11 cellular contexts compared by ENCODE assay signal in genomic region chr11:8056810-8057463, GRCh38. TPM values are rescaled to one million over a fixed set of nuclear protein-coding genes. Genes with fewer than 3 reads are reported as not detected.
DNase-seq lines count a peak whose midpoint lies in the region; ATAC-seq, FAIRE-seq and TF ChIP-seq lines count a peak whose summit lies in the region.
"Had no signal": no experiment of that assay in that cellular context is flagged by ENCODE, and none has a peak within 500 bp of the region (broad histone marks: within the 10 kb centered on the region; RNA-seq: fewer than 3 reads in every experiment).

No MANE protein-coding gene starts in this region.

- BruUV-seq in PC-9 (replicated peaks; lab: Mats Ljungman, UMichigan): no TSS peak

- H3K4me1 Mint-ChIP-seq in osteocyte (ENCODE audit: unreplicated experiment): no peaks in the 10 kb centered on the region
- H3K4me1 Mint-ChIP-seq: CD14-positive monocyte had no signal

- no peak overlapping the region for H3K27ac Mint-ChIP-seq in osteocyte (ENCODE audit: unreplicated experiment)
- H3K27ac Mint-ChIP-seq: CD14-positive monocyte had no signal

- H3K27me3 ChIP-seq in PC-9 (ENCODE audit: insufficient read depth, low read depth): no peaks in the 10 kb centered on the region

- no peaks in the 10 kb centered on the region for H3K36me3 Mint-ChIP-seq in osteocyte (ENCODE audit: unreplicated experiment)
- H3K36me3 Mint-ChIP-seq: CD14-positive monocyte had no signal

- CTCF ChIA-PET in PC-9 (lab: Charles Lee): no interaction called here

- no peaks in the 10 kb centered on the region for H3K36me3 ChIP-seq in PC-9 (ENCODE audit: low read depth)
- H3K36me3 ChIP-seq: cardiac muscle cell had no signal

- no peaks in the 10 kb centered on the region for H3K4me1 ChIP-seq in PC-9 (replicated peaks; ENCODE audit: insufficient read depth)

- no peak overlapping the region for H3K27ac ChIP-seq in PC-9
- H3K27ac ChIP-seq: cardiac muscle cell had no signal

- intact Hi-C loops in PC-9 (cut with micrococcal nuclease; ENCODE audit: unreplicated experiment): no loop called here

- no peak for ATAC-seq in HG03342 (IDR thresholded peaks at IDR 0.05; ENCODE audit: unreplicated experiment)

- TF ChIP-seq POLR2A in H54 (IDR thresholded peaks at IDR 0.05; ENCODE audit: low read depth, low read length): no peak

- H3K27me3 Mint-ChIP-seq in osteocyte (ENCODE audit: unreplicated experiment): peaks cover 2% of the 10 kb centered on the region

- no peak for TF ChIP-seq CTCF in AG09319 (IDR thresholded peaks at IDR 0.05; ENCODE audit: low read depth, low read length)
- no peak for TF ChIP-seq CTCF in fibroblast of villous mesenchyme (IDR thresholded peaks at IDR 0.05; ENCODE audit: insufficient read depth, low read depth, low read length)
- TF ChIP-seq CTCF in osteocyte (IDR thresholded peaks at IDR 0.05): no peak
- no peak for TF ChIP-seq CTCF in PC-9 (conservative IDR thresholded peaks at IDR 0.05)

- H3K9me3 ChIP-seq in PC-9 (ENCODE audit: insufficient read depth, low read depth): no peaks in the 10 kb centered on the region

- DNase-seq in AG09319 (ENCODE audit: extremely low read depth, low read depth): peak; percentile 82
- DNase-seq in RPMI7951 (ENCODE audit: low read depth): peak; percentile 16
- peak; percentile 95 for DNase-seq in fibroblast of villous mesenchyme (ENCODE audit: low read depth)
- DNase-seq in osteocyte (ENCODE audit: extremely low spot score, unreplicated experiment): peak; percentile 53
- no peak for DNase-seq in PC-9
- no peak for DNase-seq in H54 (ENCODE audit: insufficient read length, low spot score)
- no peak for DNase-seq in central memory CD4-positive, alpha-beta T cell

- no peaks in the 10 kb centered on the region for H3K9me3 Mint-ChIP-seq in osteocyte (ENCODE audit: unreplicated experiment)
- H3K9me3 Mint-ChIP-seq: neural crest cell had no signal

- no peak overlapping the region for H3K4me3 ChIP-seq in fibroblast of villous mesenchyme (ENCODE audit: low read depth, low read length)
- no peak overlapping the region for H3K4me3 ChIP-seq in PC-9
- H3K4me3 ChIP-seq: cardiac muscle cell had no signal

- H3F3A ChIP-seq in PC-9 (ENCODE audit: insufficient read depth, low read depth): no peaks in the 10 kb centered on the region

- H3K4me2 ChIP-seq in PC-9: no peak overlapping the region

- H3K79me2 ChIP-seq in PC-9 (ENCODE audit: low read depth): no peaks in the 10 kb centered on the region

- FAIRE-seq in H54 (lab: Jason Lieb, UNC): no peak

- POLR2A ChIA-PET in PC-9 (lab: Charles Lee; ENCODE audit: unreplicated experiment): no interaction called here

- no peak overlapping the region for H3K4me3 Mint-ChIP-seq in osteocyte (ENCODE audit: unreplicated experiment)
- H3K4me3 Mint-ChIP-seq: CD14-positive monocyte, neural crest cell had no signal

- no peaks in the 10 kb centered on the region for H3K9me2 ChIP-seq in PC-9 (ENCODE audit: insufficient read depth)

- no peaks in the 10 kb centered on the region for H4K20me1 ChIP-seq in PC-9 (ENCODE audit: insufficient read depth)

- H2AFZ ChIP-seq in PC-9: no peak overlapping the region

RNA-seq across cellular contexts. Expression of gene TUB, which starts 24.1 kb away (rescaled TPM):
- under 0.01 and 0.10 TPM in 2 replicates for total RNA-seq in RPMI7951 (2014; rRNA removed; shearing (Covaris generic))
- total RNA-seq in fibroblast of villous mesenchyme (1.9 and 5.2 TPM in 2 replicates), osteocyte (7.8 and 8.7 TPM in 2 replicates), PC-9 (2021) (not detected in 2 replicates)

Comparison
In these comparisons a context has a peak if more than half of its experiments do, and no peak if none do; other contexts are left out.
1. DNase-seq: peak in AG09319 (single experiment), RPMI7951 (single experiment), fibroblast of villous mesenchyme (single experiment) and osteocyte (single experiment); none in PC-9 (0 of 2), H54 (single experiment) and central memory CD4-positive, alpha-beta T cell (single experiment).